1 cellular context compared by ENCODE assay signal in the genomic region with DNA sequence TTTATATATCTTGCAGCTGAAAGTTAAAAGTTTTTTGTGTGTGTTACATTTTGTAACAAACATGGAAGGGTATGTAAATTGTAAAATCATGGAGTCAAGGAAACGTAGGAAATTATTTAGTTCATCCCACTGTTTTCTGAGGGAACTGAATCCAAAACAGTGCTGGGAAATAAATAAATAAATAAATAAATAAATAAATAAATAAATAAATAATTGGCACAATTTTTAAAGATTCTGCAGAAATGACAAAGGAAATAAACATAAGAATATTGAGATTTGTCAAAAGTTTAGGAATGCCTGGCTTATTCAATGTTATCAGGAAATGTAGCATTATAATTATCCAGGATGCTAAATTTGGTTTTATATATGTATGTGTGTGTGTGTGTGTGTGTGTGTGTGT.
TF ChIP-seq lines count a peak whose summit lies in the region.

No MANE protein-coding gene starts in this region.

TF ChIP-seq in HEK293, 187 proteins besides CTCF, POLR2A, EP300 and RAD21 (continued from another document and continues in another):
- TF ChIP-seq, protein P1, sequence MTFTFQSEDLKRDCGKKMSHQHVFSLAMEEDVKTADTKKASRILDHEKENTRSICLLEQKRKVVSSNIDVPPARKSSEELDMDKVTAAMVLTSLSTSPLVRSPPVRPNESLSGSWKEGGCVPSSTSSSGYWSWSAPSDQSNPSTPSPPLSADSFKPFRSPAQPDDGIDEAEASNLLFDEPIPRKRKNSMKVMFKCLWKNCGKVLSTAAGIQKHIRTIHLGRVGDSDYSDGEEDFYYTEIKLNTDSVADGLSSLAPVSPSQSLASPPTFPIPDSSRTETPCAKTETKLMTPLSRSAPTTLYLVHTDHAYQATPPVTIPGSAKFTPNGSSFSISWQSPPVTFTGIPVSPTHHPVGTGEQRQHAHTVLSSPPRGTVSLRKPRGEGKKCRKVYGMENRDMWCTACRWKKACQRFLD (tag by site-specific recombination; IDR thresholded peaks at IDR 0.05): 0 out of 2 replicates have a peak, but pooled peaks have one; percentile 23
- TF ChIP-seq, protein P2, sequence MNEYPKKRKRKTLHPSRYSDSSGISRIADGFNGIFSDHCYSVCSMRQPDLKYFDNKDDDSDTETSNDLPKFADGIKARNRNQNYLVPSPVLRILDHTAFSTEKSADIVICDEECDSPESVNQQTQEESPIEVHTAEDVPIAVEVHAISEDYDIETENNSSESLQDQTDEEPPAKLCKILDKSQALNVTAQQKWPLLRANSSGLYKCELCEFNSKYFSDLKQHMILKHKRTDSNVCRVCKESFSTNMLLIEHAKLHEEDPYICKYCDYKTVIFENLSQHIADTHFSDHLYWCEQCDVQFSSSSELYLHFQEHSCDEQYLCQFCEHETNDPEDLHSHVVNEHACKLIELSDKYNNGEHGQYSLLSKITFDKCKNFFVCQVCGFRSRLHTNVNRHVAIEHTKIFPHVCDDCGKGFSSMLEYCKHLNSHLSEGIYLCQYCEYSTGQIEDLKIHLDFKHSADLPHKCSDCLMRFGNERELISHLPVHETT (tag by site-specific recombination; IDR thresholded peaks at IDR 0.05): 0 out of 2 replicates have a peak, but pooled peaks have one; percentile 27
- TF ChIP-seq GLI2 (tag by site-specific recombination; IDR thresholded peaks at IDR 0.05; ENCODE audit: borderline replicate concordance, low read depth): peak; percentile 60; the same call in 1 of the 2 replicates
- peak; percentile 98 for TF ChIP-seq ZNF426 (tag by site-specific recombination; IDR thresholded peaks at IDR 0.05)
- TF ChIP-seq, protein P3, sequence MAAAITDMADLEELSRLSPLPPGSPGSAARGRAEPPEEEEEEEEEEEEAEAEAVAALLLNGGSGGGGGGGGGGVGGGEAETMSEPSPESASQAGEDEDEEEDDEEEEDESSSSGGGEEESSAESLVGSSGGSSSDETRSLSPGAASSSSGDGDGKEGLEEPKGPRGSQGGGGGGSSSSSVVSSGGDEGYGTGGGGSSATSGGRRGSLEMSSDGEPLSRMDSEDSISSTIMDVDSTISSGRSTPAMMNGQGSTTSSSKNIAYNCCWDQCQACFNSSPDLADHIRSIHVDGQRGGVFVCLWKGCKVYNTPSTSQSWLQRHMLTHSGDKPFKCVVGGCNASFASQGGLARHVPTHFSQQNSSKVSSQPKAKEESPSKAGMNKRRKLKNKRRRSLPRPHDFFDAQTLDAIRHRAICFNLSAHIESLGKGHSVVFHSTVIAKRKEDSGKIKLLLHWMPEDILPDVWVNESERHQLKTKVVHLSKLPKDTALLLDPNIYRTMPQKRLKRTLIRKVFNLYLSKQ (tag by site-specific recombination; IDR thresholded peaks at IDR 0.05; ENCODE audit: borderline replicate concordance): 0 out of 2 replicates have a peak, but pooled peaks have one; percentile 90
- TF ChIP-seq ZNF146 (tag by site-specific recombination; IDR thresholded peaks at IDR 0.05): no peak
- 0 out of 2 replicates have a peak, but pooled peaks have one; percentile 47 for TF ChIP-seq ZNF354C (tag by site-specific recombination; IDR thresholded peaks at IDR 0.05; ENCODE audit: borderline replicate concordance, low read depth)
- peak; percentile 79; the same call in 1 of the 2 replicates for TF ChIP-seq ZNF404 (tag by site-specific recombination; IDR thresholded peaks at IDR 0.05)
- 0 out of 2 replicates have a peak, but pooled peaks have one; percentile 24 for TF ChIP-seq SP3 (tag by site-specific recombination; IDR thresholded peaks at IDR 0.05)
- TF ChIP-seq ZNF302 (tag by site-specific recombination; IDR thresholded peaks at IDR 0.05; ENCODE audit: low read depth): peak; percentile 70; the same call in 1 of the 2 replicates
- TF ChIP-seq KLF16 (tag by site-specific recombination; IDR thresholded peaks at IDR 0.05): no peak
- no peak for TF ChIP-seq ZNF768 (tag by site-specific recombination; IDR thresholded peaks at IDR 0.05)
- no peak for TF ChIP-seq IKZF3 (tag by site-specific recombination; IDR thresholded peaks at IDR 0.05)
- 0 out of 2 replicates have a peak, but pooled peaks have one; percentile 56 for TF ChIP-seq ZNF292 (tag by site-specific recombination; IDR thresholded peaks at IDR 0.05; ENCODE audit: borderline replicate concordance, low read depth)
- no peak for TF ChIP-seq KLF7 (tag by site-specific recombination; IDR thresholded peaks at IDR 0.05; ENCODE audit: borderline replicate concordance)
- TF ChIP-seq ZNF19 (tag by site-specific recombination; IDR thresholded peaks at IDR 0.05; ENCODE audit: low read depth): 0 out of 2 replicates have a peak, but pooled peaks have one; percentile 59
- peak; percentile 81 for TF ChIP-seq ZNF510 (tag by site-specific recombination; IDR thresholded peaks at IDR 0.05; ENCODE audit: insufficient replicate concordance)
- peak; percentile 50; the same call in 1 of the 2 replicates for TF ChIP-seq ZNF223 (tag by site-specific recombination; IDR thresholded peaks at IDR 0.05)
- no peak for TF ChIP-seq ZNF843 (tag by site-specific recombination; IDR thresholded peaks at IDR 0.05)
- TF ChIP-seq ZNF501 (tag by site-specific recombination; IDR thresholded peaks at IDR 0.05): peak; percentile 84
- TF ChIP-seq ZNF121 (tag by site-specific recombination; IDR thresholded peaks at IDR 0.05): 0 out of 2 replicates have a peak, but pooled peaks have one; percentile 36
- no peak for TF ChIP-seq HOXC10 (CRISPR knock-in tag; IDR thresholded peaks at IDR 0.05)
- TF ChIP-seq, protein P4, sequence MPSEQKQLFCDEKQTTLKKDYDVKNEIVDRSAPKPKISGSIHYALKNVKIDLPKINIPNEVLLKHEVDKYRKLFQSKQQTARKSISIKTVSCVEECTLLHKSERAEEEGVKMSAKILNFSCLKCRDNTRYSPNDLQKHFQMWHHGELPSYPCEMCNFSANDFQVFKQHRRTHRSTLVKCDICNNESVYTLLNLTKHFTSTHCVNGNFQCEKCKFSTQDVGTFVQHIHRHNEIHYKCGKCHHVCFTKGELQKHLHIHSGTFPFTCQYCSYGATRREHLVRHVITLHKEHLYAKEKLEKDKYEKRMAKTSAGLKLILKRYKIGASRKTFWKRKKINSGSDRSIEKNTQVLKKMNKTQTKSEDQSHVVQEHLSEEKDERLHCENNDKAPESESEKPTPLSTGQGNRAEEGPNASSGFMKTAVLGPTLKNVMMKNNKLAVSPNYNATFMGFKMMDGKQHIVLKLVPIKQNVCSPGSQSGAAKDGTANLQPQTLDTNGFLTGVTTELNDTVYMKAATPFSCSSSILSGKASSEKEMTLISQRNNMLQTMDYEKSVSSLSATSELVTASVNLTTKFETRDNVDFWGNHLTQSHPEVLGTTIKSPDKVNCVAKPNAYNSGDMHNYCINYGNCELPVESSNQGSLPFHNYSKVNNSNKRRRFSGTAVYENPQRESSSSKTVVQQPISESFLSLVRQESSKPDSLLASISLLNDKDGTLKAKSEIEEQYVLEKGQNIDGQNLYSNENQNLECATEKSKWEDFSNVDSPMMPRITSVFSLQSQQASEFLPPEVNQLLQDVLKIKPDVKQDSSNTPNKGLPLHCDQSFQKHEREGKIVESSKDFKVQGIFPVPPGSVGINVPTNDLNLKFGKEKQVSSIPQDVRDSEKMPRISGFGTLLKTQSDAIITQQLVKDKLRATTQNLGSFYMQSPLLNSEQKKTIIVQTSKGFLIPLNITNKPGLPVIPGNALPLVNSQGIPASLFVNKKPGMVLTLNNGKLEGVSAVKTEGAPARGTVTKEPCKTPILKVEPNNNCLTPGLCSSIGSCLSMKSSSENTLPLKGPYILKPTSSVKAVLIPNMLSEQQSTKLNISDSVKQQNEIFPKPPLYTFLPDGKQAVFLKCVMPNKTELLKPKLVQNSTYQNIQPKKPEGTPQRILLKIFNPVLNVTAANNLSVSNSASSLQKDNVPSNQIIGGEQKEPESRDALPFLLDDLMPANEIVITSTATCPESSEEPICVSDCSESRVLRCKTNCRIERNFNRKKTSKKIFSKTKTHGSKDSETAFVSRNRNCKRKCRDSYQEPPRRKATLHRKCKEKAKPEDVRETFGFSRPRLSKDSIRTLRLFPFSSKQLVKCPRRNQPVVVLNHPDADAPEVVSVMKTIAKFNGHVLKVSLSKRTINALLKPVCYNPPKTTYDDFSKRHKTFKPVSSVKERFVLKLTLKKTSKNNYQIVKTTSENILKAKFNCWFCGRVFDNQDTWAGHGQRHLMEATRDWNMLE (tag by site-specific recombination; conservative IDR thresholded peaks at IDR 0.05; ENCODE audit: low read depth): peak; percentile 90
- peak; percentile 85 for TF ChIP-seq ZBTB8A (tag by site-specific recombination; IDR thresholded peaks at IDR 0.05)
- peak; percentile 72 for TF ChIP-seq ZXDB (tag by site-specific recombination; IDR thresholded peaks at IDR 0.05)
- TF ChIP-seq ZNF654 (tag by site-specific recombination; IDR thresholded peaks at IDR 0.05; ENCODE audit: low read depth): peak; percentile 43
- no peak for TF ChIP-seq SP7 (tag by site-specific recombination; IDR thresholded peaks at IDR 0.05)
- TF ChIP-seq, protein P5, sequence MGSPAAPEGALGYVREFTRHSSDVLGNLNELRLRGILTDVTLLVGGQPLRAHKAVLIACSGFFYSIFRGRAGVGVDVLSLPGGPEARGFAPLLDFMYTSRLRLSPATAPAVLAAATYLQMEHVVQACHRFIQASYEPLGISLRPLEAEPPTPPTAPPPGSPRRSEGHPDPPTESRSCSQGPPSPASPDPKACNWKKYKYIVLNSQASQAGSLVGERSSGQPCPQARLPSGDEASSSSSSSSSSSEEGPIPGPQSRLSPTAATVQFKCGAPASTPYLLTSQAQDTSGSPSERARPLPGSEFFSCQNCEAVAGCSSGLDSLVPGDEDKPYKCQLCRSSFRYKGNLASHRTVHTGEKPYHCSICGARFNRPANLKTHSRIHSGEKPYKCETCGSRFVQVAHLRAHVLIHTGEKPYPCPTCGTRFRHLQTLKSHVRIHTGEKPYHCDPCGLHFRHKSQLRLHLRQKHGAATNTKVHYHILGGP (tag by site-specific recombination; IDR thresholded peaks at IDR 0.05): no peak
- TF ChIP-seq ZNF214 (tag by site-specific recombination; IDR thresholded peaks at IDR 0.05; ENCODE audit: borderline replicate concordance): peak; percentile 56; the same call in 1 of the 2 replicates
- peak; percentile 79 for TF ChIP-seq ZNF623 (tag by site-specific recombination; IDR thresholded peaks at IDR 0.05)
- peak; percentile 83; the same call in 1 of the 2 replicates for TF ChIP-seq ZNF530 (tag by site-specific recombination; IDR thresholded peaks at IDR 0.05; ENCODE audit: low read depth)
- TF ChIP-seq KLF1 (tag by site-specific recombination; IDR thresholded peaks at IDR 0.05): no peak
- TF ChIP-seq, protein P6, sequence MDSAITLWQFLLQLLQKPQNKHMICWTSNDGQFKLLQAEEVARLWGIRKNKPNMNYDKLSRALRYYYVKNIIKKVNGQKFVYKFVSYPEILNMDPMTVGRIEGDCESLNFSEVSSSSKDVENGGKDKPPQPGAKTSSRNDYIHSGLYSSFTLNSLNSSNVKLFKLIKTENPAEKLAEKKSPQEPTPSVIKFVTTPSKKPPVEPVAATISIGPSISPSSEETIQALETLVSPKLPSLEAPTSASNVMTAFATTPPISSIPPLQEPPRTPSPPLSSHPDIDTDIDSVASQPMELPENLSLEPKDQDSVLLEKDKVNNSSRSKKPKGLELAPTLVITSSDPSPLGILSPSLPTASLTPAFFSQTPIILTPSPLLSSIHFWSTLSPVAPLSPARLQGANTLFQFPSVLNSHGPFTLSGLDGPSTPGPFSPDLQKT (IDR thresholded peaks at IDR 0.05; ENCODE audit: borderline replicate concordance, low read depth, low read length): no peak
- TF ChIP-seq, protein P7, sequence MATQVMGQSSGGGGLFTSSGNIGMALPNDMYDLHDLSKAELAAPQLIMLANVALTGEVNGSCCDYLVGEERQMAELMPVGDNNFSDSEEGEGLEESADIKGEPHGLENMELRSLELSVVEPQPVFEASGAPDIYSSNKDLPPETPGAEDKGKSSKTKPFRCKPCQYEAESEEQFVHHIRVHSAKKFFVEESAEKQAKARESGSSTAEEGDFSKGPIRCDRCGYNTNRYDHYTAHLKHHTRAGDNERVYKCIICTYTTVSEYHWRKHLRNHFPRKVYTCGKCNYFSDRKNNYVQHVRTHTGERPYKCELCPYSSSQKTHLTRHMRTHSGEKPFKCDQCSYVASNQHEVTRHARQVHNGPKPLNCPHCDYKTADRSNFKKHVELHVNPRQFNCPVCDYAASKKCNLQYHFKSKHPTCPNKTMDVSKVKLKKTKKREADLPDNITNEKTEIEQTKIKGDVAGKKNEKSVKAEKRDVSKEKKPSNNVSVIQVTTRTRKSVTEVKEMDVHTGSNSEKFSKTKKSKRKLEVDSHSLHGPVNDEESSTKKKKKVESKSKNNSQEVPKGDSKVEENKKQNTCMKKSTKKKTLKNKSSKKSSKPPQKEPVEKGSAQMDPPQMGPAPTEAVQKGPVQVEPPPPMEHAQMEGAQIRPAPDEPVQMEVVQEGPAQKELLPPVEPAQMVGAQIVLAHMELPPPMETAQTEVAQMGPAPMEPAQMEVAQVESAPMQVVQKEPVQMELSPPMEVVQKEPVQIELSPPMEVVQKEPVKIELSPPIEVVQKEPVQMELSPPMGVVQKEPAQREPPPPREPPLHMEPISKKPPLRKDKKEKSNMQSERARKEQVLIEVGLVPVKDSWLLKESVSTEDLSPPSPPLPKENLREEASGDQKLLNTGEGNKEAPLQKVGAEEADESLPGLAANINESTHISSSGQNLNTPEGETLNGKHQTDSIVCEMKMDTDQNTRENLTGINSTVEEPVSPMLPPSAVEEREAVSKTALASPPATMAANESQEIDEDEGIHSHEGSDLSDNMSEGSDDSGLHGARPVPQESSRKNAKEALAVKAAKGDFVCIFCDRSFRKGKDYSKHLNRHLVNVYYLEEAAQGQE (tag by site-specific recombination; IDR thresholded peaks at IDR 0.05): peak; percentile 79; the same call in 1 of the 2 replicates
- 0 out of 2 replicates have a peak, but pooled peaks have one; percentile 78 for TF ChIP-seq ZBTB1 (tag by site-specific recombination; IDR thresholded peaks at IDR 0.05)
- peak; percentile 77 for TF ChIP-seq ZNF266 (tag by site-specific recombination; IDR thresholded peaks at IDR 0.05; ENCODE audit: low read depth)
- TF ChIP-seq, protein P8, sequence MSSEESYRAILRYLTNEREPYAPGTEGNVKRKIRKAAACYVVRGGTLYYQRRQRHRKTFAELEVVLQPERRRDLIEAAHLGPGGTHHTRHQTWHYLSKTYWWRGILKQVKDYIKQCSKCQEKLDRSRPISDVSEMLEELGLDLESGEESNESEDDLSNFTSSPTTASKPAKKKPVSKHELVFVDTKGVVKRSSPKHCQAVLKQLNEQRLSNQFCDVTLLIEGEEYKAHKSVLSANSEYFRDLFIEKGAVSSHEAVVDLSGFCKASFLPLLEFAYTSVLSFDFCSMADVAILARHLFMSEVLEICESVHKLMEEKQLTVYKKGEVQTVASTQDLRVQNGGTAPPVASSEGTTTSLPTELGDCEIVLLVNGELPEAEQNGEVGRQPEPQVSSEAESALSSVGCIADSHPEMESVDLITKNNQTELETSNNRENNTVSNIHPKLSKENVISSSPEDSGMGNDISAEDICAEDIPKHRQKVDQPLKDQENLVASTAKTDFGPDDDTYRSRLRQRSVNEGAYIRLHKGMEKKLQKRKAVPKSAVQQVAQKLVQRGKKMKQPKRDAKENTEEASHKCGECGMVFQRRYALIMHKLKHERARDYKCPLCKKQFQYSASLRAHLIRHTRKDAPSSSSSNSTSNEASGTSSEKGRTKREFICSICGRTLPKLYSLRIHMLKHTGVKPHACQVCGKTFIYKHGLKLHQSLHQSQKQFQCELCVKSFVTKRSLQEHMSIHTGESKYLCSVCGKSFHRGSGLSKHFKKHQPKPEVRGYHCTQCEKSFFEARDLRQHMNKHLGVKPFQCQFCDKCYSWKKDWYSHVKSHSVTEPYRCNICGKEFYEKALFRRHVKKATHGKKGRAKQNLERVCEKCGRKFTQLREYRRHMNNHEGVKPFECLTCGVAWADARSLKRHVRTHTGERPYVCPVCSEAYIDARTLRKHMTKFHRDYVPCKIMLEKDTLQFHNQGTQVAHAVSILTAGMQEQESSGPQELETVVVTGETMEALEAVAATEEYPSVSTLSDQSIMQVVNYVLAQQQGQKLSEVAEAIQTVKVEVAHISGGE (tag by site-specific recombination; conservative IDR thresholded peaks at IDR 0.05; ENCODE audit: low read depth): peak; percentile 87
- TF ChIP-seq ZNF555 (tag by site-specific recombination; conservative IDR thresholded peaks at IDR 0.05): peak; percentile 96
- peak; percentile 87 for TF ChIP-seq ZFP37 (tag by site-specific recombination; IDR thresholded peaks at IDR 0.05)
